Comparison of ENCODE assay signal across 15 cellular contexts in the genomic region with DNA sequence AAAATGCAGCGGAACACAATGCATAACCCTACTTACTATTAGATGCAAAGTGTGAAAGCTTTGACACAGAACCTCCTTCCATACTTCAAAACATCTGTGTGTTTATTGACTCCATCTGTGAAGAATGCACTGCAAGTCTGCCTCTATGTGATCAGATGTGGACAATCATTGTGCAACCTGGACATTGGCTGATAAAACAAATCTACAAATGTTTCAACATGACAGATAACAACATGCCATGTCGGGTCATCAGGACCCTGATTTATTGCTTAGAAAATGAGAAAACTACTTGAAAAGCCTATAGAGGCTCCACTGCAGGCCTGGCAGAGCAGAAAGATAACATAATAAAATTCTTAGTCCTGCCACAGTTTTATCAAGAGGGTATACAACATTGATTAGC.
DNase-seq lines count a peak whose midpoint lies in the region; FAIRE-seq and TF ChIP-seq lines count a peak whose summit lies in the region.
"Had no signal": no experiment of that assay in that cellular context is flagged by ENCODE, and none has a peak within 500 bp of the region (broad histone marks: within the 10 kb centered on the region; RNA-seq: fewer than 3 reads in every experiment).

No MANE protein-coding gene starts in this region.

- H3K4me2 ChIP-seq in SK-N-SH: no peak overlapping the region
- H3K4me2 ChIP-seq in trophoblast cell (ENCODE audit: low read length): no peak overlapping the region
- H3K4me2 ChIP-seq: BLaER1 had no signal

- H3K23ac ChIP-seq in trophoblast cell (ENCODE audit: low read length): no peak overlapping the region

- peak; percentile 23; the same call in 1 of the 2 replicates for TF ChIP-seq RAD21 in SK-N-SH (IDR thresholded peaks at IDR 0.05; ENCODE audit: low read length)

- H2BK12ac ChIP-seq in trophoblast cell (ENCODE audit: low read length): no peak overlapping the region

- intact Hi-C loops in breast epithelium (cut with DNase I; ENCODE audit: low total_unique reads): no loop called here

- H2AFZ ChIP-seq in SK-N-SH (ENCODE audit: low read depth) (no peak overlapping the region), trophoblast cell (ENCODE audit: insufficient read depth, low read length, poor library complexity) (no peak overlapping the region)

- H3K27me3 ChIP-seq in SK-N-SH (ENCODE audit: insufficient read depth) (no peaks in the 10 kb centered on the region), trophoblast cell (ENCODE audit: insufficient read depth, low read length) (no peaks in the 10 kb centered on the region), breast epithelium (no peaks in the 10 kb centered on the region)
- H3K27me3 ChIP-seq: BLaER1 had no signal

- H3K4me3 ChIP-seq in SK-N-SH (ENCODE audit: low read depth in 2 of 2, low read length in 1 of 2) (no peak overlapping the region), trophoblast cell (ENCODE audit: low read depth, low read length) (no peak overlapping the region), breast epithelium (no peak overlapping the region)
- H3K4me3 ChIP-seq: BLaER1 had no signal

- no peak overlapping the region for H4K8ac ChIP-seq in trophoblast cell (ENCODE audit: low read depth, low read length)

- H4K12ac ChIP-seq in trophoblast cell (ENCODE audit: low read depth, low read length): no peak overlapping the region

- no peaks in the 10 kb centered on the region for H3F3A ChIP-seq in SK-N-SH (replicated peaks; ENCODE audit: insufficient read depth)

- CTCF ChIA-PET in SK-N-SH (lab: Yijun Ruan, JAX): no interaction called here

- H3K9me2 ChIP-seq in SK-N-SH: no peaks in the 10 kb centered on the region

- no peak overlapping the region for H3K27ac ChIP-seq in SK-N-SH (ENCODE audit: low read depth in 2 of 2, low read length in 1 of 2)
- no peak overlapping the region for H3K27ac ChIP-seq in trophoblast cell (ENCODE audit: low read depth, low read length)
- H3K27ac ChIP-seq in breast epithelium: no peak overlapping the region
- H3K27ac ChIP-seq: BLaER1 had no signal

- H4K91ac ChIP-seq in trophoblast cell (ENCODE audit: low read depth, low read length): no peak overlapping the region

- no peak overlapping the region for H3K18ac ChIP-seq in trophoblast cell (ENCODE audit: low read length)

- peak in 1 of 2 experiments; percentile 91; a peak in 2 of 4 replicates for TF ChIP-seq EP300 in SK-N-SH (IDR thresholded peaks at IDR 0.05; ENCODE audit: borderline replicate concordance in 1 of 2, low read depth in 1 of 2, low read length in 1 of 2)

- FAIRE-seq in urothelium cell line (lab: Jason Lieb, UNC): no peak
- FAIRE-seq: GM19239, H54 had no signal

- WGBS in SK-N-SH (ENCODE audit: low lambda C conversion rate): 26% methylated on average over 2 of the region's 2 CpGs
- no CpG with 5 or more reads among the region's 2 CpGs for WGBS in trophoblast cell (ENCODE audit: extremely low coverage, insufficient coverage, insufficient read length)

- peak; percentile 10 for DNase-seq in HCEC 1CT
- DNase-seq in SK-N-SH: peak; percentile 21
- DNase-seq in left kidney (ENCODE audit: low read depth, low spot score): peak; percentile 22
- peak; percentile 7 to 66 for DNase-seq in trophoblast cell
- no peak for DNase-seq in urothelium cell line (ENCODE audit: low spot score)
- DNase-seq in breast epithelium (ENCODE audit: low spot score in 2 of 2): no peak
- DNase-seq in NCI-H1417 treated with DMSO at 0.1 percent for 48 hours (lab: John Stamatoyannopoulos, UW): no peak
- DNase-seq: 8988T; AML-193; CD8-positive, alpha-beta memory T cell; DMS53; GF-D8 had no signal

- H3K79me2 ChIP-seq in SK-N-SH (ENCODE audit: insufficient read depth) (no peaks in the 10 kb centered on the region), trophoblast cell (ENCODE audit: control insufficient read depth, insufficient read depth, low read length, poor library complexity) (no peaks in the 10 kb centered on the region)

- no peak for TF ChIP-seq CTCF in SK-N-SH (IDR thresholded peaks at IDR 0.05)
- no peak for TF ChIP-seq CTCF in breast epithelium (IDR thresholded peaks at IDR 0.05)

- H2BK5ac ChIP-seq in trophoblast cell (ENCODE audit: low read depth, low read length, poor library complexity): no peak overlapping the region

- no peak overlapping the region for H3K14ac ChIP-seq in trophoblast cell (ENCODE audit: low read length)

- H2AK5ac ChIP-seq in trophoblast cell (ENCODE audit: low read length): no peak overlapping the region

- no peaks in the 10 kb centered on the region for H3K9me3 ChIP-seq in SK-N-SH
- H3K9me3 ChIP-seq in trophoblast cell (ENCODE audit: insufficient read depth, low read depth, low read length): no peaks in the 10 kb centered on the region
- no peaks in the 10 kb centered on the region for H3K9me3 ChIP-seq in breast epithelium
- H3K9me3 ChIP-seq: BLaER1 had no signal

- no peak overlapping the region for H3K4ac ChIP-seq in trophoblast cell (ENCODE audit: low read depth, low read length)

- TF ChIP-seq POLR2A in breast epithelium (IDR thresholded peaks at IDR 0.05): no peak

- H2BK120ac ChIP-seq in trophoblast cell (ENCODE audit: insufficient read depth, low read length, poor library complexity): no peak overlapping the region

- POLR2A ChIA-PET in SK-N-SH (lab: Yijun Ruan, JAX): no interaction called here

- H4K20me1 ChIP-seq in SK-N-SH (ENCODE audit: insufficient read depth): no peaks in the 10 kb centered on the region
- H4K20me1 ChIP-seq: BLaER1 had no signal

- no peak overlapping the region for H3K9ac ChIP-seq in SK-N-SH
- no peak overlapping the region for H3K9ac ChIP-seq in trophoblast cell (ENCODE audit: low read length)
- H3K9ac ChIP-seq: BLaER1 had no signal

- H3K4me1 ChIP-seq in SK-N-SH (ENCODE audit: control insufficient read depth in 1 of 2, insufficient read depth in 2 of 2, low read depth in 1 of 2, low read length in 1 of 2) (peaks cover 0 to 6% of the 10 kb centered on the region in 2 experiments; a peak in 2 of 4 replicates), trophoblast cell (ENCODE audit: control insufficient read depth in 1 of 2, insufficient read depth in 2 of 2, low read length in 2 of 2) (no peaks in the 10 kb centered on the region), breast epithelium (no peaks in the 10 kb centered on the region)
- H3K4me1 ChIP-seq: BLaER1 had no signal

- H3K36me3 ChIP-seq in SK-N-SH (replicated peaks in 1 of 2; ENCODE audit: control insufficient read depth in 1 of 2, insufficient read depth in 2 of 2, low read length in 1 of 2) (no peaks in the 10 kb centered on the region), trophoblast cell (ENCODE audit: control insufficient read depth in 1 of 2, insufficient read depth in 2 of 2, low read length in 2 of 2) (no peaks in the 10 kb centered on the region), breast epithelium (peaks cover 4% of the 10 kb centered on the region)
- H3K36me3 ChIP-seq: BLaER1 had no signal

- H3K79me1 ChIP-seq in trophoblast cell (ENCODE audit: low read length): no peaks in the 10 kb centered on the region

TF ChIP-seq in SK-N-SH, 30 proteins besides CTCF, POLR2A, EP300 and RAD21 (continues in another document):
- TF ChIP-seq RCOR1 (IDR thresholded peaks at IDR 0.05; ENCODE audit: low read length): peak; percentile 96
- TF ChIP-seq, protein P1, sequence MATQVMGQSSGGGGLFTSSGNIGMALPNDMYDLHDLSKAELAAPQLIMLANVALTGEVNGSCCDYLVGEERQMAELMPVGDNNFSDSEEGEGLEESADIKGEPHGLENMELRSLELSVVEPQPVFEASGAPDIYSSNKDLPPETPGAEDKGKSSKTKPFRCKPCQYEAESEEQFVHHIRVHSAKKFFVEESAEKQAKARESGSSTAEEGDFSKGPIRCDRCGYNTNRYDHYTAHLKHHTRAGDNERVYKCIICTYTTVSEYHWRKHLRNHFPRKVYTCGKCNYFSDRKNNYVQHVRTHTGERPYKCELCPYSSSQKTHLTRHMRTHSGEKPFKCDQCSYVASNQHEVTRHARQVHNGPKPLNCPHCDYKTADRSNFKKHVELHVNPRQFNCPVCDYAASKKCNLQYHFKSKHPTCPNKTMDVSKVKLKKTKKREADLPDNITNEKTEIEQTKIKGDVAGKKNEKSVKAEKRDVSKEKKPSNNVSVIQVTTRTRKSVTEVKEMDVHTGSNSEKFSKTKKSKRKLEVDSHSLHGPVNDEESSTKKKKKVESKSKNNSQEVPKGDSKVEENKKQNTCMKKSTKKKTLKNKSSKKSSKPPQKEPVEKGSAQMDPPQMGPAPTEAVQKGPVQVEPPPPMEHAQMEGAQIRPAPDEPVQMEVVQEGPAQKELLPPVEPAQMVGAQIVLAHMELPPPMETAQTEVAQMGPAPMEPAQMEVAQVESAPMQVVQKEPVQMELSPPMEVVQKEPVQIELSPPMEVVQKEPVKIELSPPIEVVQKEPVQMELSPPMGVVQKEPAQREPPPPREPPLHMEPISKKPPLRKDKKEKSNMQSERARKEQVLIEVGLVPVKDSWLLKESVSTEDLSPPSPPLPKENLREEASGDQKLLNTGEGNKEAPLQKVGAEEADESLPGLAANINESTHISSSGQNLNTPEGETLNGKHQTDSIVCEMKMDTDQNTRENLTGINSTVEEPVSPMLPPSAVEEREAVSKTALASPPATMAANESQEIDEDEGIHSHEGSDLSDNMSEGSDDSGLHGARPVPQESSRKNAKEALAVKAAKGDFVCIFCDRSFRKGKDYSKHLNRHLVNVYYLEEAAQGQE (IDR thresholded peaks at IDR 0.05; ENCODE audit: low read depth, low read length): no peak
- TF ChIP-seq CHD2 (IDR thresholded peaks at IDR 0.05; ENCODE audit: low read length, partially characterized antibody): peak; percentile 68
- TF ChIP-seq TCF12 (IDR thresholded peaks at IDR 0.05): peak; percentile 35; the same call in 1 of the 2 replicates
- TF ChIP-seq, protein P2, sequence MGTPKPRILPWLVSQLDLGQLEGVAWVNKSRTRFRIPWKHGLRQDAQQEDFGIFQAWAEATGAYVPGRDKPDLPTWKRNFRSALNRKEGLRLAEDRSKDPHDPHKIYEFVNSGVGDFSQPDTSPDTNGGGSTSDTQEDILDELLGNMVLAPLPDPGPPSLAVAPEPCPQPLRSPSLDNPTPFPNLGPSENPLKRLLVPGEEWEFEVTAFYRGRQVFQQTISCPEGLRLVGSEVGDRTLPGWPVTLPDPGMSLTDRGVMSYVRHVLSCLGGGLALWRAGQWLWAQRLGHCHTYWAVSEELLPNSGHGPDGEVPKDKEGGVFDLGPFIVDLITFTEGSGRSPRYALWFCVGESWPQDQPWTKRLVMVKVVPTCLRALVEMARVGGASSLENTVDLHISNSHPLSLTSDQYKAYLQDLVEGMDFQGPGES (IDR thresholded peaks at IDR 0.05; ENCODE audit: low read depth, low read length): no peak
- no peak for TF ChIP-seq SIN3A (IDR thresholded peaks at IDR 0.05; ENCODE audit: borderline replicate concordance, low read depth, low read length)
- TF ChIP-seq TEAD4 (IDR thresholded peaks at IDR 0.05; ENCODE audit: borderline replicate concordance, insufficient read depth): peak; percentile 30; the same call in 1 of the 2 replicates
- no peak for TF ChIP-seq FOXM1 (IDR thresholded peaks at IDR 0.05; ENCODE audit: low read depth)
- TF ChIP-seq MEF2A (IDR thresholded peaks at IDR 0.05; ENCODE audit: borderline replicate concordance, low read depth): no peak
- peak; percentile 81 for TF ChIP-seq FOXJ3 (CRISPR knock-in tag; IDR thresholded peaks at IDR 0.05)
- TF ChIP-seq RXRA (IDR thresholded peaks at IDR 0.05; ENCODE audit: borderline replicate concordance, low read depth): no peak

Comparison
In these comparisons a context has a peak if more than half of its experiments do, and no peak if none do; other contexts are left out.
1. DNase-seq: peak in HCEC 1CT (single experiment), SK-N-SH (single experiment), left kidney (single experiment) and trophoblast cell (2 of 2); none in urothelium cell line (single experiment), breast epithelium (0 of 2) and NCI-H1417 treated with DMSO at 0.1 percent for 48 hours (single experiment).